Comparison of ENCODE assay signal across 10 cellular contexts in genomic region chr13:46575843-46576242, GRCh38. TPM values are rescaled to one million over a fixed set of nuclear protein-coding genes. Genes with fewer than 3 reads are reported as not detected.
DNase-seq lines count a peak whose midpoint lies in the region; ATAC-seq and TF ChIP-seq lines count a peak whose summit lies in the region.
"Had no signal": no experiment of that assay in that cellular context is flagged by ENCODE, and none has a peak within 500 bp of the region (broad histone marks: within the 10 kb centered on the region; RNA-seq: fewer than 3 reads in every experiment).

No MANE protein-coding gene starts in this region.

- peaks cover 7% of the 10 kb centered on the region for H3K36me3 Mint-ChIP-seq in activated B cell treated with CpG ODN at 0.5 μM for 24 hours (ENCODE audit: low read depth)

- H3K27me3 ChIP-seq in gastrocnemius medialis, result no peaks in the 10 kb centered on the region

- H3K4me1 Mint-ChIP-seq in activated B cell treated with CpG ODN at 0.5 μM for 24 hours, result peaks cover 95% of the 10 kb centered on the region

- H3K27ac Mint-ChIP-seq in activated B cell treated with CpG ODN at 0.5 μM for 24 hours, result peak overlapping the region; percentile 51

- H3K27me3 Mint-ChIP-seq in activated B cell treated with CpG ODN at 0.5 μM for 24 hours, result no peaks in the 10 kb centered on the region

- ATAC-seq in activated B cell treated with CpG ODN at 0.5 μM for 24 hours (ENCODE audit: low read depth) (no peak), gastrocnemius medialis (peak; percentile 23 to 55)

- H3K4me1 ChIP-seq in gastrocnemius medialis, result peaks cover 33 to 55% of the 10 kb centered on the region in 2 donors

- DNase-seq in GM04504 (ENCODE audit: low read depth) (peak; percentile 70), activated B cell treated with CpG ODN at 0.5 μM for 24 hours (no peak), glomerular visceral epithelial cell (ENCODE audit: extremely low spot score) (peak; percentile 85), gastrocnemius medialis (no peak), KG1 (lab: John Stamatoyannopoulos, UW) (no peak), HUDEP-2 (lab: John Stamatoyannopoulos, UW; ENCODE audit: unreplicated experiment in 76 of 76) (no peak), CD1c-positive myeloid dendritic cell (ENCODE audit: extremely low spot score) (no peak), NCI-H2029 treated with DMSO at 0.1 percent for 48 hours (lab: John Stamatoyannopoulos, UW) (no peak)
- DNase-seq: DMS79 treated with DMSO at 0.1 percent for 48 hours; effector CD8-positive, alpha-beta T cell had no signal

- H3K27ac ChIP-seq in gastrocnemius medialis, result no peak overlapping the region

- H3K4me3 Mint-ChIP-seq in activated B cell treated with CpG ODN at 0.5 μM for 24 hours, result no peak overlapping the region

- in situ Hi-C loops in gastrocnemius medialis (cut with MboI; ENCODE audit: low sequenced_read_pairs in 4 of 4), result no loop called here

- H3K9me3 ChIP-seq in gastrocnemius medialis, result no peaks in the 10 kb centered on the region

- no peak overlapping the region for H3K4me3 ChIP-seq in gastrocnemius medialis

- H3K9me3 Mint-ChIP-seq in activated B cell treated with CpG ODN at 0.5 μM for 24 hours, result no peaks in the 10 kb centered on the region

- POLR2A ChIA-PET in activated B cell treated with CpG ODN at 0.5 μM for 24 hours (lab: Charles Lee), result interaction anchor here (0.6 to 2.2 kb wide), 4 partner anchors 18 to 72 kb away, joined by 3 to 8 read pairs (median 6); no protein-coding TSS in a partner anchor

- H3K36me3 ChIP-seq in gastrocnemius medialis, result no peaks in the 10 kb centered on the region

- no peak for TF ChIP-seq POLR2A in gastrocnemius medialis (IDR thresholded peaks at IDR 0.05)

- intact Hi-C loops in activated B cell treated with CpG ODN at 0.5 μM for 24 hours (cut with micrococcal nuclease) (no loop called here), gastrocnemius medialis (cut with DNase I; ENCODE audit: low total_unique reads) (loop anchor here (10.0 kb wide), 1 partner anchor 59 kb away; no protein-coding TSS in a partner anchor)

- TF ChIP-seq CTCF in activated B cell treated with CpG ODN at 0.5 μM for 24 hours (IDR thresholded peaks at IDR 0.05) (no peak), gastrocnemius medialis (IDR thresholded peaks at IDR 0.05 in 4 of 5, conservative IDR thresholded peaks at IDR 0.05 in 1 of 5) (no peak)

- CTCF ChIA-PET in activated B cell treated with CpG ODN at 0.5 μM for 24 hours (lab: Charles Lee), result interaction anchor here (1.2 to 1.4 kb wide), 2 partner anchors 20 to 24 kb away, joined by 3 to 4 read pairs; no protein-coding TSS in a partner anchor

RNA-seq across cellular contexts. Expression of gene LRCH1, which starts 22.9 kb away (rescaled TPM):
- 44.0 and 46.3 TPM in 2 replicates for total RNA-seq in activated B cell treated with CpG ODN at 0.5 μM for 24 hours
- total RNA-seq in gastrocnemius medialis, result 1 to 10 TPM; 3.4 to 5.0 (median 3.9) TPM

Comparison
In these comparisons a context has a peak if more than half of its experiments do, and no peak if none do; other contexts are left out.
1. DNase-seq: peak in GM04504 (single experiment) and glomerular visceral epithelial cell (single experiment); none in activated B cell treated with CpG ODN at 0.5 μM for 24 hours (single experiment), gastrocnemius medialis (0 of 2), KG1 (single experiment), HUDEP-2 (0 of 76), CD1c-positive myeloid dendritic cell (single experiment) and NCI-H2029 treated with DMSO at 0.1 percent for 48 hours (single experiment).